8 cellular contexts compared by ENCODE assay signal in the genomic region with DNA sequence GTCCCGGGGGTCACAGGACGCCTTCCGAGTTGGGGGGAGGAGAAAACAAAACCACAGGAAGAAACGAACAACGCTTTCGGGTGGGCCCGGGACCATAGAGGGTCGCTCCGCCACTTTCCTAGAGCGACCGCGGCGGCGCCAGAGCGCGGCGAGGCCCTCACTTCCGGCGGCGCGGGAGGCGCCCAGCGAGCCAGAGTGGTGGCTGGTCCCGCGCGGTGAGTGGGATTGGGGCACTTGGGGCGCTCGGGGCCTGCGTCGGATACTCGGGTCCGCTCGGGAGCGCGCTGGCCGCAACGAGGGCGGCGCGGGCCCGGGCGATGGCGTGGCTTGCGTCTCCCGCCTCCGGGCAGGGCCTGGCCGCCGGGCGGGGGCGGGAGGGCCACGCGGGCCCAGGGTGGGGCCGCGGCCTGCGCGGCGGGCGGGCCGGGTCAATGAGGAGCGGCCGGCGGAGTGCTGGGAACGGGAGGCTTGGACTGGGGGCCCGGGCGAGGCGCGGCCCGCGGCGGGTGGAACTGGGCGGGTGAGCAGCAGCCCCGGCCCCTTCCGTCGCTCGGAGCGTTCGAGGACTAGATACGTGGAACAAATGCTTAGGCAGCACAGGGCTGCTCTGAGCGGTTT. TPM values are rescaled to one million over a fixed set of nuclear protein-coding genes. Genes with fewer than 3 reads are reported as not detected.
DNase-seq lines count a peak whose midpoint lies in the region; ATAC-seq and TF ChIP-seq lines count a peak whose summit lies in the region.

TSS of gene ZNF22 (plus strand) at position 160 of the 618 bp plus-strand sequence. CDS start 2,446 bp downstream, outside the sequence.

- no peak for TF ChIP-seq CTCF in CD8-positive, alpha-beta T cell (IDR thresholded peaks at IDR 0.05)
- TF ChIP-seq CTCF in Peyer's patch (IDR thresholded peaks at IDR 0.05) (peak in 4 of 6 experiments; percentile 9 to 30 (median 28)), fibroblast of villous mesenchyme (IDR thresholded peaks at IDR 0.05; ENCODE audit: insufficient read depth, low read depth, low read length) (no peak)

- H3K4me1 ChIP-seq in CD8-positive, alpha-beta T cell (ENCODE audit: insufficient read depth, low read length) = peaks cover 32% of the 10 kb centered on the region
- H3K4me1 ChIP-seq in Peyer's patch (peaks cover 0 to 33% (median 6%) of the 10 kb centered on the region in 4 donors), neuron (ENCODE audit: insufficient read depth, low read length) (peaks cover 12% of the 10 kb centered on the region)

- H3K4me1 Mint-ChIP-seq in CD8-positive, alpha-beta T cell (ENCODE audit: low read depth) = peaks cover 45% of the 10 kb centered on the region

- H3K4me3 Mint-ChIP-seq in CD8-positive, alpha-beta T cell = peak within 1 kb of the TSS; percentile 89

- H3K36me3 ChIP-seq in CD8-positive, alpha-beta T cell (ENCODE audit: insufficient read depth, low read length) = peaks cover 5% of the 10 kb centered on the region
- H3K36me3 ChIP-seq in Peyer's patch (peaks cover 0 to 10% (median 0%) of the 10 kb centered on the region in 3 donors), neuron (ENCODE audit: insufficient read depth, low read length) (peaks cover 21% of the 10 kb centered on the region)

- CTCF ChIA-PET in CD8-positive, alpha-beta T cell (lab: Charles Lee) = interaction anchor here (0.7 to 1.0 kb wide), 2 partner anchors 11 to 47 kb away, joined by 3 read pairs; no protein-coding TSS in a partner anchor

- TF ChIP-seq POLR2A in Peyer's patch (IDR thresholded peaks at IDR 0.05) = peak; percentile 32 to 46

- POLR2A ChIA-PET in CD8-positive, alpha-beta T cell (lab: Charles Lee) = interaction anchor here (0.6 to 1.5 kb wide), 6 partner anchors 33 to 1863 kb away, joined by 3 to 4 read pairs (median 3); partner anchors contain the start of gene CSGALNACT2

- H3K9me3 ChIP-seq in CD8-positive, alpha-beta T cell (ENCODE audit: low read length) = peaks cover 9% of the 10 kb centered on the region
- H3K9me3 ChIP-seq in Peyer's patch (no peaks in the 10 kb centered on the region), neuron (ENCODE audit: low read length) (peaks cover 10% of the 10 kb centered on the region)

- H3K27me3 ChIP-seq in CD8-positive, alpha-beta T cell (ENCODE audit: insufficient read depth, low read length) = no peaks in the 10 kb centered on the region
- no peaks in the 10 kb centered on the region for H3K27me3 ChIP-seq in Peyer's patch
- no peaks in the 10 kb centered on the region for H3K27me3 ChIP-seq in neuron (ENCODE audit: insufficient read depth, low read length)

- peaks cover 38% of the 10 kb centered on the region for H3K36me3 Mint-ChIP-seq in CD8-positive, alpha-beta T cell

- peak within 1 kb of the TSS; percentile 24 for H2AFZ ChIP-seq in neuron (ENCODE audit: low read depth, low read length)

- H3K27ac Mint-ChIP-seq in CD8-positive, alpha-beta T cell = peak within 1 kb of the TSS; percentile 98

- H3K27me3 Mint-ChIP-seq in CD8-positive, alpha-beta T cell (ENCODE audit: low read depth) = no peaks in the 10 kb centered on the region

- intact Hi-C loops in CD8-positive, alpha-beta T cell (cut with DNase I, micrococcal nuclease) = loop anchor here (1.0 to 10.0 kb wide), 11 partner anchors 26 to 1864 kb away; partner anchors contain the start of genes NCOA4 (in 2 of the 2), RASSF4 (in 2 of the 2), CSGALNACT2 (in 1 of the 2) and WASHC2C (in 1 of the 2)

- peak within 1 kb of the TSS; percentile 65 for H3K4me3 ChIP-seq in CD8-positive, alpha-beta T cell (ENCODE audit: low read depth, low read length)
- peak within 1 kb of the TSS; percentile 42 to 76 (median 66) for H3K4me3 ChIP-seq in Peyer's patch
- H3K4me3 ChIP-seq in fibroblast of villous mesenchyme (ENCODE audit: low read depth, low read length) = peak within 1 kb of the TSS; percentile 72
- H3K4me3 ChIP-seq in neuron (ENCODE audit: low read length) = peak within 1 kb of the TSS; percentile 62

- peak; percentile 50 to 88 (median 74) for DNase-seq in CD8-positive, alpha-beta T cell
- DNase-seq in Peyer's patch (peak; percentile 65 to 85 (median 85)), fibroblast of villous mesenchyme (ENCODE audit: low read depth) (peak; percentile 75), superior temporal gyrus (ENCODE audit: extremely low spot score) (peak; percentile 67)
- DNase-seq in activated T-helper 9 cell treated with anti-CD3 and anti-CD28 coated beads, Interleukin-2, amount 50 U/mL, for 16 hours (ENCODE audit: low read depth) = peak; percentile 50

- ATAC-seq in CD8-positive, alpha-beta T cell = peak; percentile 79
- peak; percentile 68 for ATAC-seq in GM19328 (IDR thresholded peaks at IDR 0.05; ENCODE audit: unreplicated experiment)
- peak; percentile 69 for ATAC-seq in HG03460 (IDR thresholded peaks at IDR 0.05; ENCODE audit: unreplicated experiment)

- H3K27ac ChIP-seq in CD8-positive, alpha-beta T cell (ENCODE audit: low read depth, low read length) = peak within 1 kb of the TSS; percentile 65
- H3K27ac ChIP-seq in Peyer's patch = peak within 1 kb of the TSS; percentile 82 to 96 (median 94)

- peaks cover 16% of the 10 kb centered on the region for H3K9me3 Mint-ChIP-seq in CD8-positive, alpha-beta T cell

RNA-seq across cellular contexts. Expression of gene ZNF22, which starts in this region (rescaled TPM):
- 10 to 100 TPM; 26.5 to 29.6 TPM for total RNA-seq in CD8-positive, alpha-beta T cell
- total RNA-seq in Peyer's patch = 10 to 100 TPM in 1 of 4 donors, 1 to 10 TPM in 3; 4.7 to 19.0 (median 8.0) TPM
- total RNA-seq in fibroblast of villous mesenchyme = 14.8 and 21.2 TPM in 2 replicates

Comparison
In these comparisons a context has a peak if more than half of its experiments do, and no peak if none do; other contexts are left out.
1. Peak in every context shown above with its lines: DNase-seq, ATAC-seq, H3K4me3 ChIP-seq and H3K27ac ChIP-seq.
2. CTCF ChIP-seq: peak in Peyer's patch (4 of 6); none in CD8-positive, alpha-beta T cell (single experiment) and fibroblast of villous mesenchyme (single experiment).